Comparison of ENCODE assay signal across 8 cellular contexts in genomic region chr2:19361325-19361990, GRCh38. TPM values are rescaled to one million over a fixed set of nuclear protein-coding genes. Genes with fewer than 3 reads are reported as not detected.
DNase-seq lines count a peak whose midpoint lies in the region; ATAC-seq, FAIRE-seq and TF ChIP-seq lines count a peak whose summit lies in the region.

No MANE protein-coding gene starts in this region.

- peaks cover 40% of the 10 kb centered on the region for H3K27me3 ChIP-seq in kidney epithelial cell (ENCODE audit: control insufficient read depth, insufficient read depth, low read length)

- H3K27me3 Mint-ChIP-seq in stimulated activated naive CD8-positive, alpha-beta T cell treated with anti-CD3 and anti-CD28 coated beads, Interleukin-15, amount 100 ng/mL, for 72 hours: peaks cover 98% of the 10 kb centered on the region

- H3K9me3 Mint-ChIP-seq in stimulated activated naive CD8-positive, alpha-beta T cell treated with anti-CD3 and anti-CD28 coated beads, Interleukin-15, amount 100 ng/mL, for 72 hours: no peaks in the 10 kb centered on the region

- H3K4me1 Mint-ChIP-seq in stimulated activated naive CD8-positive, alpha-beta T cell treated with anti-CD3 and anti-CD28 coated beads, Interleukin-15, amount 100 ng/mL, for 72 hours: peaks cover 57% of the 10 kb centered on the region

- H3K27ac Mint-ChIP-seq in stimulated activated naive CD8-positive, alpha-beta T cell treated with anti-CD3 and anti-CD28 coated beads, Interleukin-15, amount 100 ng/mL, for 72 hours: no peak overlapping the region

- DNase-seq in HFF-Myc (ENCODE audit: extremely low read depth, low read depth): no peak
- peak; percentile 32 for DNase-seq in astrocyte of the spinal cord (ENCODE audit: low read depth, low spot score)
- DNase-seq in kidney epithelial cell (ENCODE audit: low read depth): no peak
- peak in 1 of 2 donors; percentile 16 for DNase-seq in stimulated activated naive CD8-positive, alpha-beta T cell treated with anti-CD3 and anti-CD28 coated beads, Interleukin-15, amount 100 ng/mL, for 72 hours
- DNase-seq in putamen (ENCODE audit: low spot score): no peak
- DNase-seq in HTR-8/SVneo (ENCODE audit: insufficient read length, low spot score): no peak
- DNase-seq in LoVo (ENCODE audit: low spot score): no peak

- no peaks in the 10 kb centered on the region for H3K36me3 ChIP-seq in kidney epithelial cell (ENCODE audit: control insufficient read depth, insufficient read depth, low read length)

- FAIRE-seq in HTR-8/SVneo (lab: Jason Lieb, UNC): no peak

- TF ChIP-seq CTCF in HFF-Myc (IDR thresholded peaks at IDR 0.05; ENCODE audit: low read depth, low read length, missing control alignments) (no peak), astrocyte of the spinal cord (IDR thresholded peaks at IDR 0.05; ENCODE audit: low read depth, low read length) (no peak), kidney epithelial cell (IDR thresholded peaks at IDR 0.05; ENCODE audit: insufficient read depth, low read length, poor library complexity, severe bottlenecking) (no peak)

- in situ Hi-C loops in astrocyte of the spinal cord (cut with HindIII; ENCODE audit: low sequenced_read_pairs): loop anchor here (25.0 kb wide), 1 partner anchor 849 kb away; no protein-coding TSS in a partner anchor

- H3K4me3 ChIP-seq in HFF-Myc (replicated peaks; ENCODE audit: low read depth, low read length) (peak overlapping the region; percentile 49), astrocyte of the spinal cord (ENCODE audit: low read depth, low read length) (peak overlapping the region; percentile 64), kidney epithelial cell (ENCODE audit: low read depth, low read length) (peak overlapping the region; percentile 58)

- peak; percentile 17 for ATAC-seq in stimulated activated naive CD8-positive, alpha-beta T cell treated with anti-CD3 and anti-CD28 coated beads, Interleukin-15, amount 100 ng/mL, for 72 hours
- no peak for ATAC-seq in HG03196 (IDR thresholded peaks at IDR 0.05; ENCODE audit: unreplicated experiment)

- peak overlapping the region; percentile 89 to 93 for H3K4me3 Mint-ChIP-seq in stimulated activated naive CD8-positive, alpha-beta T cell treated with anti-CD3 and anti-CD28 coated beads, Interleukin-15, amount 100 ng/mL, for 72 hours

RNA-seq across cellular contexts. Expression of gene OSR1, which starts 3.0 kb away (rescaled TPM):
- 0.04 TPM in 1 of 2 replicates, not detected in the other for total RNA-seq in kidney epithelial cell
